10 cellular contexts compared by ENCODE assay signal in genomic region chr9:35730486-35730854, GRCh38. TPM values are rescaled to one million over a fixed set of nuclear protein-coding genes. Genes with fewer than 3 reads are reported as not detected.
A peak's percentile ranks its signal among the peaks of the same experiment; 100 is the strongest.
DNase-seq lines count a peak whose midpoint lies in the region; ATAC-seq and TF ChIP-seq lines count a peak whose summit lies in the region.
"Had no signal": no experiment of that assay in that cellular context is flagged by ENCODE, and none has a peak within 500 bp of the region (broad histone marks: within the 10 kb centered on the region; RNA-seq: fewer than 3 reads in every experiment).

No MANE protein-coding gene starts in this region.

- no peaks in the 10 kb centered on the region for H3K9me2 ChIP-seq in MM.1S (replicated peaks; ENCODE audit: insufficient read depth, low read length)

- H3K36me3 ChIP-seq in CD4-positive, CD25-positive, alpha-beta regulatory T cell (ENCODE audit: control insufficient read depth, insufficient read depth, low read length) = peaks cover 17% of the 10 kb centered on the region
- H3K36me3 ChIP-seq in MM.1S (replicated peaks; ENCODE audit: insufficient read depth, low read length) (no peaks in the 10 kb centered on the region), parathyroid adenoma (ENCODE audit: control insufficient read depth, insufficient read depth, low read length) (no peaks in the 10 kb centered on the region)

- peak overlapping the region in 2 of 3 donors; percentile 18 to 95 for H3K27ac Mint-ChIP-seq in CD4-positive, CD25-positive, alpha-beta regulatory T cell
- H3K27ac Mint-ChIP-seq: immature natural killer cell had no signal

- H3K4me3 Mint-ChIP-seq in CD4-positive, CD25-positive, alpha-beta regulatory T cell = peak overlapping the region in 1 of 4 donors; percentile 95
- H3K4me3 Mint-ChIP-seq: immature natural killer cell had no signal

- H3K9ac ChIP-seq in MM.1S (ENCODE audit: low read length) = no peak overlapping the region
- H3K9ac ChIP-seq in parathyroid adenoma = no peak overlapping the region

- H3K79me2 ChIP-seq in MM.1S (ENCODE audit: low read length) (peaks cover 80% of the 10 kb centered on the region), parathyroid adenoma (peaks cover 12% of the 10 kb centered on the region)

- no peaks in the 10 kb centered on the region for H3K27me3 Mint-ChIP-seq in CD4-positive, CD25-positive, alpha-beta regulatory T cell

- H3K9me3 Mint-ChIP-seq in CD4-positive, CD25-positive, alpha-beta regulatory T cell = no peaks in the 10 kb centered on the region
- H3K9me3 Mint-ChIP-seq: immature natural killer cell had no signal

- TF ChIP-seq CTCF in MM.1S (IDR thresholded peaks at IDR 0.05; ENCODE audit: low read length) (no peak), epithelial cell of proximal tubule (conservative IDR thresholded peaks at IDR 0.05; ENCODE audit: low read depth, low read length) (no peak), parathyroid adenoma (IDR thresholded peaks at IDR 0.05) (no peak)

- H2AFZ ChIP-seq in MM.1S (ENCODE audit: low read length) (no peak overlapping the region), parathyroid adenoma (no peak overlapping the region)

- peak overlapping the region; percentile 65 for H3K27ac ChIP-seq in CD4-positive, CD25-positive, alpha-beta regulatory T cell (ENCODE audit: insufficient read depth, low read length, poor library complexity, severe bottlenecking)
- H3K27ac ChIP-seq in MM.1S (ENCODE audit: low read length) (no peak overlapping the region), parathyroid adenoma (peak overlapping the region; percentile 82)

- H3K4me1 Mint-ChIP-seq in CD4-positive, CD25-positive, alpha-beta regulatory T cell = peaks cover 11 to 35% (median 29%) of the 10 kb centered on the region in 4 donors

- ATAC-seq in CD4-positive, CD25-positive, alpha-beta regulatory T cell (ENCODE audit: low read depth in 2 of 2) = no peak
- no peak for ATAC-seq in GM18511 (IDR thresholded peaks at IDR 0.05; ENCODE audit: unreplicated experiment)

- H3K9me3 ChIP-seq in CD4-positive, CD25-positive, alpha-beta regulatory T cell (ENCODE audit: control insufficient read depth in 2 of 2, low read length in 2 of 2) = no peaks in the 10 kb centered on the region
- no peaks in the 10 kb centered on the region for H3K9me3 ChIP-seq in MM.1S (replicated peaks; ENCODE audit: insufficient read depth, low read length)
- no peaks in the 10 kb centered on the region for H3K9me3 ChIP-seq in parathyroid adenoma (ENCODE audit: control insufficient read depth, low read length)

- peaks cover 20% of the 10 kb centered on the region for H3K36me3 Mint-ChIP-seq in CD4-positive, CD25-positive, alpha-beta regulatory T cell

- peak overlapping the region; percentile 94 for H3K4me2 ChIP-seq in MM.1S (ENCODE audit: low read depth, low read length)
- H3K4me2 ChIP-seq in parathyroid adenoma (ENCODE audit: low read length) = peak overlapping the region; percentile 92

- peaks cover 26% of the 10 kb centered on the region; the same call in 1 of the 2 replicates for H3F3A ChIP-seq in MM.1S (ENCODE audit: insufficient read depth, low read length)

- DNase-seq in CD4-positive, CD25-positive, alpha-beta regulatory T cell = no peak
- DNase-seq in MM.1S (no peak), epithelial cell of proximal tubule (ENCODE audit: low read depth) (no peak), GOT3 (lab: John Stamatoyannopoulos, UW) (no peak)
- no peak for DNase-seq in central memory CD4-positive, alpha-beta T cell
- no peak for DNase-seq in stimulated activated CD4-positive, alpha-beta T cell treated with anti-CD3 and anti-CD28 coated beads, Interleukin-4, amount 100 ng/mL, for 4 hours
- DNase-seq: immature natural killer cell, NCI-H2227 treated with DMSO at 0.1 percent for 48 hours had no signal

- peaks cover 67% of the 10 kb centered on the region for H3K4me1 ChIP-seq in CD4-positive, CD25-positive, alpha-beta regulatory T cell (ENCODE audit: control insufficient read depth, insufficient read depth, low read length, poor library complexity, severe bottlenecking)
- peaks cover 31% of the 10 kb centered on the region for H3K4me1 ChIP-seq in MM.1S (ENCODE audit: low read length)
- H3K4me1 ChIP-seq in parathyroid adenoma = peaks cover 17% of the 10 kb centered on the region

- no peaks in the 10 kb centered on the region for H3K27me3 ChIP-seq in CD4-positive, CD25-positive, alpha-beta regulatory T cell (ENCODE audit: control insufficient read depth, insufficient read depth, low read length)
- H3K27me3 ChIP-seq in MM.1S (replicated peaks; ENCODE audit: insufficient read depth, low read length) (no peaks in the 10 kb centered on the region), parathyroid adenoma (ENCODE audit: control insufficient read depth, insufficient read depth, low read length) (no peaks in the 10 kb centered on the region)

- peak overlapping the region; percentile 90 for H3K4me3 ChIP-seq in CD4-positive, CD25-positive, alpha-beta regulatory T cell (ENCODE audit: low read depth, low read length)
- H3K4me3 ChIP-seq in MM.1S (ENCODE audit: low read length) = peak overlapping the region; percentile 90
- peak overlapping the region; percentile 94 for H3K4me3 ChIP-seq in epithelial cell of proximal tubule (ENCODE audit: low read depth, low read length)
- H3K4me3 ChIP-seq in parathyroid adenoma (ENCODE audit: low read depth, low read length) = peak overlapping the region; percentile 87

- no peaks in the 10 kb centered on the region for H4K20me1 ChIP-seq in MM.1S (ENCODE audit: insufficient read depth, low read length)

RNA-seq across cellular contexts. Expression of gene TLN1, which starts 1.5 kb away (rescaled TPM):
- total RNA-seq in CD4-positive, CD25-positive, alpha-beta regulatory T cell = 277 TPM
- 10 to 100 TPM; 33.7 to 36.2 (median 35.9) TPM for polyA plus RNA-seq in CD4-positive, CD25-positive, alpha-beta regulatory T cell
- 114 and 177 TPM in 2 replicates for total RNA-seq in epithelial cell of proximal tubule

RNA-seq across cellular contexts. Expression of gene CREB3, which starts 2.0 kb away (rescaled TPM):
- 14.6 TPM for total RNA-seq in CD4-positive, CD25-positive, alpha-beta regulatory T cell
- polyA plus RNA-seq in CD4-positive, CD25-positive, alpha-beta regulatory T cell = 10 to 100 TPM; 33.4 to 36.4 (median 34.6) TPM
- 49.9 and 66.4 TPM in 2 replicates for total RNA-seq in epithelial cell of proximal tubule

RNA-seq across cellular contexts. Expression of gene GBA2, which starts 18.6 kb away (rescaled TPM):
- 47.9 TPM for total RNA-seq in CD4-positive, CD25-positive, alpha-beta regulatory T cell
- 10 to 100 TPM; 18.7 to 27.1 (median 21.2) TPM for polyA plus RNA-seq in CD4-positive, CD25-positive, alpha-beta regulatory T cell
- total RNA-seq in epithelial cell of proximal tubule = 32.8 and 39.3 TPM in 2 replicates

RNA-seq across cellular contexts. Expression of gene RGP1, which starts 18.6 kb away (rescaled TPM):
- total RNA-seq in CD4-positive, CD25-positive, alpha-beta regulatory T cell = 22.8 TPM
- 10 to 100 TPM in 1 of 4 donors, 1 to 10 TPM in 3; 4.6 to 10.2 (median 7.0) TPM for polyA plus RNA-seq in CD4-positive, CD25-positive, alpha-beta regulatory T cell
- total RNA-seq in epithelial cell of proximal tubule = 13.6 and 14.9 TPM in 2 replicates

RNA-seq across cellular contexts. Expression of gene MSMP, which starts 23.6 kb away (rescaled TPM):
- total RNA-seq in CD4-positive, CD25-positive, alpha-beta regulatory T cell = not detected
- under 1 TPM in 1 of 4 donors, not detected in 3; 0.69 TPM for polyA plus RNA-seq in CD4-positive, CD25-positive, alpha-beta regulatory T cell
- not detected in 2 replicates for total RNA-seq in epithelial cell of proximal tubule
